8 cellular contexts compared by ENCODE assay signal in the genomic region with DNA sequence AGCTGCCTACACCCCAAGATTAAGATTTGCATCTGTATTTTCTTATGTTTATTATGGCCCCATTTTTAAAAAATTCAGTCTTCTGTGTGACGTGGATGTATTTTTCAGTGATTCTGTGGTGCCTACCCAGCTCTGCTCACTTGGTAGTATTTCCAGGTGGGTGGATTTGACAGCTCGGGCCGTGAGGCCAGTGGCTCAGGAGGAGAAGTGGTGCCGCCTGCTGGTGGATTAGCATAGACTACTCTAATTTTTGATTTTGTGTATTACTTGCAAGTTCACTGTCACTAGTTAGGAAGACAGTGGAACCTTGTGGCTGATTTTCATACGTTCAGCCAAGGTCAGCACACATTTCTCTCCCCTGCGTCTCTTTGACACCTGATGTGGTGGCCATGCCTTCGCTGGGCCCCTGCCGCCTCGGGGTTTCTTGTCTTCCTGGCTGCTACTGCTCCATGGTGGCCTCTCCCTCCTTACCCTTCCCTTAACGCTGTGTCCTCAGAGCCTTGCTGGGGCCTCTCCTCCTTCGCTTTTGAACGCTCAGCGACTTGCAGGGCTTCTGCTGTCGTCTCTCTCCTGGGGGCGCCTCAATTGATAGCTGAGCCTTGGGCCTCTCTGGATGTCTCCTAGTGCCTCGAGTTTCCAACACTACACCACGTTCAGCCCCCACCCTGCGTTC.
DNase-seq lines count a peak whose midpoint lies in the region; ATAC-seq and TF ChIP-seq lines count a peak whose summit lies in the region.

No MANE protein-coding gene starts in this region.

- peaks cover 56% of the 10 kb centered on the region for H3K36me3 ChIP-seq in CD8-positive, alpha-beta memory T cell (ENCODE audit: insufficient read depth, low read length)

- POLR2A ChIA-PET in CD8-positive, alpha-beta memory T cell (lab: Charles Lee): interaction anchor here (1.4 kb wide), 1 partner anchor 39 kb away, joined by 8 read pairs; no protein-coding TSS in a partner anchor
- POLR2A ChIA-PET in activated CD4-positive, alpha-beta T cell treated with anti-CD3 and anti-CD28 coated beads for 36 hours (lab: Charles Lee): interaction anchor here (0.7 kb wide), 1 partner anchor 130 kb away, joined by 9 read pairs; no protein-coding TSS in a partner anchor

- no peaks in the 10 kb centered on the region for H3K27me3 Mint-ChIP-seq in CD8-positive, alpha-beta memory T cell
- no peaks in the 10 kb centered on the region for H3K27me3 Mint-ChIP-seq in activated CD4-positive, alpha-beta T cell treated with anti-CD3 and anti-CD28 coated beads for 36 hours
- H3K27me3 Mint-ChIP-seq in central memory CD8-positive, alpha-beta T cell: no peaks in the 10 kb centered on the region

- peak; percentile 67 to 88 (median 73) for DNase-seq in CD8-positive, alpha-beta memory T cell
- peak; percentile 43 for DNase-seq in HFF-Myc (ENCODE audit: extremely low read depth, low read depth)
- DNase-seq in NCI-H446 treated with DMSO at 0.1 percent for 48 hours (lab: John Stamatoyannopoulos, UW): peak; percentile 25
- DNase-seq in activated CD4-positive, alpha-beta T cell treated with anti-CD3 and anti-CD28 coated beads for 36 hours: peak; percentile 91
- peak; percentile 71 to 74 for DNase-seq in central memory CD8-positive, alpha-beta T cell (ENCODE audit: low spot score in 2 of 2)
- DNase-seq in left kidney (ENCODE audit: low read depth, low spot score): peak; percentile 89
- peak; percentile 87 for DNase-seq in stimulated activated CD4-positive, alpha-beta T cell treated with anti-CD3 and anti-CD28 coated beads, Interleukin-4, amount 100 ng/mL, for 24 hours

- intact Hi-C loops in activated CD4-positive, alpha-beta T cell treated with anti-CD3 and anti-CD28 coated beads for 36 hours (cut with DNase I, micrococcal nuclease): loop anchor here (1.0 to 10.0 kb wide), 6 partner anchors 39 to 836 kb away; partner anchors contain the start of gene DGKD (in 2 of the 2)

- CTCF ChIA-PET in CD8-positive, alpha-beta memory T cell (lab: Charles Lee): interaction anchor here (0.6 to 8.8 kb wide), 32 partner anchors 8 to 686 kb away, joined by 3 to 239 read pairs (median 5); partner anchors contain the start of genes ATG16L1 and DGKD
- CTCF ChIA-PET in activated CD4-positive, alpha-beta T cell treated with anti-CD3 and anti-CD28 coated beads for 36 hours (lab: Charles Lee): interaction anchor here (0.6 to 4.9 kb wide), 39 partner anchors 9 to 815 kb away, joined by 3 to 167 read pairs (median 4); partner anchors contain the start of genes ATG16L1 and DGKD

- peaks cover 12 to 92% (median 22%) of the 10 kb centered on the region in 3 donors for H3K36me3 Mint-ChIP-seq in CD8-positive, alpha-beta memory T cell
- H3K36me3 Mint-ChIP-seq in activated CD4-positive, alpha-beta T cell treated with anti-CD3 and anti-CD28 coated beads for 36 hours (ENCODE audit: low read depth): peaks cover 36% of the 10 kb centered on the region
- peaks cover 45% of the 10 kb centered on the region for H3K36me3 Mint-ChIP-seq in central memory CD8-positive, alpha-beta T cell (ENCODE audit: insufficient read depth)

- peak overlapping the region in 7 of 8 donors; percentile 15 to 84 (median 66) for H3K27ac Mint-ChIP-seq in CD8-positive, alpha-beta memory T cell
- no peak overlapping the region for H3K27ac Mint-ChIP-seq in activated CD4-positive, alpha-beta T cell treated with anti-CD3 and anti-CD28 coated beads for 36 hours
- H3K27ac Mint-ChIP-seq in central memory CD8-positive, alpha-beta T cell (ENCODE audit: low read depth): peak overlapping the region; percentile 44

- H3K9me3 Mint-ChIP-seq in CD8-positive, alpha-beta memory T cell: no peaks in the 10 kb centered on the region
- no peaks in the 10 kb centered on the region for H3K9me3 Mint-ChIP-seq in activated CD4-positive, alpha-beta T cell treated with anti-CD3 and anti-CD28 coated beads for 36 hours (ENCODE audit: low read depth)
- H3K9me3 Mint-ChIP-seq in central memory CD8-positive, alpha-beta T cell: no peaks in the 10 kb centered on the region

- H3K4me3 ChIP-seq in CD8-positive, alpha-beta memory T cell (ENCODE audit: low read length): no peak overlapping the region
- H3K4me3 ChIP-seq in HFF-Myc (replicated peaks; ENCODE audit: low read depth, low read length): no peak overlapping the region

- no peaks in the 10 kb centered on the region for H3K27me3 ChIP-seq in CD8-positive, alpha-beta memory T cell (ENCODE audit: insufficient read depth, low read length, poor library complexity, severe bottlenecking)

- H3K4me1 Mint-ChIP-seq in CD8-positive, alpha-beta memory T cell: peaks cover 11 to 29% (median 17%) of the 10 kb centered on the region in 3 donors
- peaks cover 11% of the 10 kb centered on the region for H3K4me1 Mint-ChIP-seq in activated CD4-positive, alpha-beta T cell treated with anti-CD3 and anti-CD28 coated beads for 36 hours
- H3K4me1 Mint-ChIP-seq in central memory CD8-positive, alpha-beta T cell: peaks cover 33% of the 10 kb centered on the region

- H3K9me3 ChIP-seq in CD8-positive, alpha-beta memory T cell (ENCODE audit: low read length): no peaks in the 10 kb centered on the region

- ATAC-seq in activated CD4-positive, alpha-beta T cell treated with anti-CD3 and anti-CD28 coated beads for 36 hours: peak; percentile 93
- ATAC-seq in central memory CD8-positive, alpha-beta T cell (replicated peaks; ENCODE audit: extremely low read depth, poor library complexity, severe bottlenecking): peak; percentile 77
- no peak for ATAC-seq in GM21360 (IDR thresholded peaks at IDR 0.05; ENCODE audit: unreplicated experiment)

- peaks cover 13% of the 10 kb centered on the region for H3K4me1 ChIP-seq in CD8-positive, alpha-beta memory T cell (ENCODE audit: insufficient read depth, low read length)

- TF ChIP-seq CTCF in HFF-Myc (IDR thresholded peaks at IDR 0.05; ENCODE audit: low read depth, low read length, missing control alignments): peak; percentile 77

- no peak overlapping the region for H3K27ac ChIP-seq in CD8-positive, alpha-beta memory T cell (ENCODE audit: low read depth, low read length)

- H3K4me3 Mint-ChIP-seq in CD8-positive, alpha-beta memory T cell: no peak overlapping the region
- H3K4me3 Mint-ChIP-seq in activated CD4-positive, alpha-beta T cell treated with anti-CD3 and anti-CD28 coated beads for 36 hours: no peak overlapping the region
- H3K4me3 Mint-ChIP-seq in central memory CD8-positive, alpha-beta T cell: no peak overlapping the region

Comparison
In these comparisons a context has a peak if more than half of its experiments do, and no peak if none do; other contexts are left out.
1. DNase-seq: peak in every context shown above with its lines; median percentile 91 in activated CD4-positive, alpha-beta T cell treated with anti-CD3 and anti-CD28 coated beads for 36 hours; 89 in left kidney; 87 in stimulated activated CD4-positive, alpha-beta T cell treated with anti-CD3 and anti-CD28 coated beads, Interleukin-4, amount 100 ng/mL, for 24 hours; 73 in CD8-positive, alpha-beta memory T cell; 72 in central memory CD8-positive, alpha-beta T cell; 43 in HFF-Myc; 25 in NCI-H446 treated with DMSO at 0.1 percent for 48 hours.